1 cellular context compared by ENCODE assay signal in genomic region chr12:121061831-121062230, GRCh38.
TF ChIP-seq lines count a peak whose summit lies in the region.

No MANE protein-coding gene starts in this region.

TF ChIP-seq in endothelial cell of umbilical vein, 7 proteins besides CTCF, POLR2A, EP300 and RAD21 (continued from another document):
- TF ChIP-seq MAX (IDR thresholded peaks at IDR 0.05; ENCODE audit: insufficient read depth, insufficient read length) (no peak), GATA2 (IDR thresholded peaks at IDR 0.05; ENCODE audit: insufficient read depth, insufficient read length, low read depth, low read length) (no peak), JUN (IDR thresholded peaks at IDR 0.05; ENCODE audit: borderline replicate concordance, insufficient read depth, insufficient read length, low read depth) (no peak), FOS (IDR thresholded peaks at IDR 0.05; ENCODE audit: borderline replicate concordance, insufficient read depth, low read length) (no peak), MYC (IDR thresholded peaks at IDR 0.05; ENCODE audit: low read depth, low read length) (no peak)
